Comparison of ENCODE assay signal across 19 cellular contexts in genomic region chr11:84414936-84415335, GRCh38.
"Had no signal": no experiment of that assay in that cellular context is flagged by ENCODE, and none has a peak within 500 bp of the region (broad histone marks: within the 10 kb centered on the region; RNA-seq: fewer than 3 reads in every experiment).

No MANE protein-coding gene starts in this region.

- H2AFZ ChIP-seq: PC-9 had no signal

- H3K9me3 ChIP-seq: Peyer's patch, SJCRH30 had no signal

- H3K4me2 ChIP-seq: PC-9 had no signal

- H3K36me3 ChIP-seq: Peyer's patch, SJCRH30 had no signal

- H3K27me3 ChIP-seq: Peyer's patch, SJCRH30 had no signal

- H3K27ac ChIP-seq: PC-9, Peyer's patch, SJCRH30 had no signal

- H3K4me1 ChIP-seq: Peyer's patch had no signal

- H3K4me3 ChIP-seq: PC-9, Peyer's patch, SJCRH30 had no signal

- DNase-seq: KBM-7, MV-4-11, NCI-H1092 treated with DMSO at 0.1 percent for 48 hours, NCI-H1436, NCI-H187, NCI-H2029, NCI-H2081 treated with DMSO at 0.1 percent for 48 hours, NCI-H2171, NCI-H226, NCI-H446, NCI-H510A treated with DMSO at 0.1 percent for 48 hours, NCI-H69, NCI-H774, OCI-M1, PC-9, Peyer's patch, SHP77 treated with DMSO at 0.1 percent for 48 hours, SJCRH30 had no signal

- ATAC-seq: Right ventricle myocardium inferior had no signal
